ENCODE assay signal across 11 cellular contexts in the genomic region with DNA sequence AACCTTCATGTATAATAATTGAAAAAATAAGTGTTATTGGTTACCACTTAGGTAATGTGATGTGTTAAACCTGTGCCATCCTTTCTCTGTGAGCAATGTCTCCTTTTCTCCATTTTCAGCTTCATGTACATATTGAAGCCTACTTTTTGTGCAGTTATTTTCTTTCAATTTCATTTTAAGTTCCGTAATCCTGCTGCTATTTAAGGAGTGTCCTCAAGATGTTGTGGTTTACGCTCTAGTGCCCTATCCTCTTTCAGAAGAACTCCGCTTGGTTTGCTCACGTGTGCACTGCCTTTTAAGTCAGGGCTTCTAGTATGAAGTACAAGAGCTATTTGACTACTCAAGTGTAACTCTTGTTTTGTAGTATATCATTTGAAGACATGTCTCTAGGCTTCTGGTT.
DNase-seq lines count a peak whose midpoint lies in the region; ATAC-seq, FAIRE-seq and TF ChIP-seq lines count a peak whose summit lies in the region.
"Had no signal": no experiment of that assay in that cellular context is flagged by ENCODE, and none has a peak within 500 bp of the region (broad histone marks: within the 10 kb centered on the region; RNA-seq: fewer than 3 reads in every experiment).

No MANE protein-coding gene starts in this region.

- no peaks in the 10 kb centered on the region for H3K79me2 ChIP-seq in MM.1S (ENCODE audit: low read length)

- no peaks in the 10 kb centered on the region for H3K36me3 Mint-ChIP-seq in nephron (ENCODE audit: low read depth)
- H3K36me3 Mint-ChIP-seq in activated CD4-positive, alpha-beta memory T cell treated with anti-CD3 and anti-CD28 coated beads for 36 hours: no peaks in the 10 kb centered on the region
- H3K36me3 Mint-ChIP-seq: immature natural killer cell had no signal

- H3K27ac ChIP-seq in MM.1S (ENCODE audit: low read length): peak overlapping the region; percentile 22; the same call in 1 of the 2 replicates
- no peak overlapping the region for H3K27ac ChIP-seq in vagina

- peak; percentile 63 for ATAC-seq in HG02870 (IDR thresholded peaks at IDR 0.05; ENCODE audit: unreplicated experiment)

- H3K4me1 Mint-ChIP-seq in nephron: no peaks in the 10 kb centered on the region
- H3K4me1 Mint-ChIP-seq in activated CD4-positive, alpha-beta memory T cell treated with anti-CD3 and anti-CD28 coated beads for 36 hours (ENCODE audit: low read depth): no peaks in the 10 kb centered on the region
- H3K4me1 Mint-ChIP-seq: immature natural killer cell had no signal

- H3K27me3 ChIP-seq in MM.1S (replicated peaks; ENCODE audit: insufficient read depth, low read length): no peaks in the 10 kb centered on the region
- no peaks in the 10 kb centered on the region for H3K27me3 ChIP-seq in vagina

- peak; percentile 87 for FAIRE-seq in GM19239 (lab: Jason Lieb, UNC)

- no peaks in the 10 kb centered on the region for H3K27me3 Mint-ChIP-seq in nephron (ENCODE audit: low read depth)
- H3K27me3 Mint-ChIP-seq in activated CD4-positive, alpha-beta memory T cell treated with anti-CD3 and anti-CD28 coated beads for 36 hours: no peaks in the 10 kb centered on the region

- peak overlapping the region; percentile 42; the same call in 1 of the 2 replicates for H3K4me2 ChIP-seq in MM.1S (ENCODE audit: low read depth, low read length)

- H3K9me2 ChIP-seq in MM.1S (replicated peaks; ENCODE audit: insufficient read depth, low read length): no peaks in the 10 kb centered on the region

- no peaks in the 10 kb centered on the region for H3F3A ChIP-seq in MM.1S (ENCODE audit: insufficient read depth, low read length)

- no peak overlapping the region for H3K9ac ChIP-seq in MM.1S (ENCODE audit: low read length)

- TF ChIP-seq POLR2A in vagina (IDR thresholded peaks at IDR 0.05): no peak

- POLR2A ChIA-PET in activated CD4-positive, alpha-beta memory T cell treated with anti-CD3 and anti-CD28 coated beads for 36 hours (lab: Charles Lee): no interaction called here

- no peak for TF ChIP-seq CTCF in MM.1S (IDR thresholded peaks at IDR 0.05; ENCODE audit: low read length)
- no peak for TF ChIP-seq CTCF in nephron (IDR thresholded peaks at IDR 0.05; ENCODE audit: unreplicated experiment in 3 of 3)
- TF ChIP-seq CTCF in vagina (IDR thresholded peaks at IDR 0.05): no peak

- peaks cover 19% of the 10 kb centered on the region; the same call in 1 of the 2 replicates for H3K4me1 ChIP-seq in MM.1S (ENCODE audit: low read length)
- H3K4me1 ChIP-seq in vagina: no peaks in the 10 kb centered on the region

- H3K36me3 ChIP-seq in MM.1S (replicated peaks; ENCODE audit: insufficient read depth, low read length) (no peaks in the 10 kb centered on the region), vagina (no peaks in the 10 kb centered on the region)

- intact Hi-C loops in activated CD4-positive, alpha-beta memory T cell treated with anti-CD3 and anti-CD28 coated beads for 36 hours (cut with micrococcal nuclease): no loop called here
- intact Hi-C loops in vagina (cut with DNase I): no loop called here

- peaks cover 4% of the 10 kb centered on the region for H3K9me3 Mint-ChIP-seq in nephron
- peaks cover 21% of the 10 kb centered on the region for H3K9me3 Mint-ChIP-seq in activated CD4-positive, alpha-beta memory T cell treated with anti-CD3 and anti-CD28 coated beads for 36 hours

- no peak overlapping the region for H3K4me3 Mint-ChIP-seq in nephron
- H3K4me3 Mint-ChIP-seq in activated CD4-positive, alpha-beta memory T cell treated with anti-CD3 and anti-CD28 coated beads for 36 hours: no peak overlapping the region
- H3K4me3 Mint-ChIP-seq: activated naive CD4-positive, alpha-beta T cell treated with anti-CD3 and anti-CD28 coated beads for 36 hours; immature natural killer cell had no signal

- CTCF ChIA-PET in activated CD4-positive, alpha-beta memory T cell treated with anti-CD3 and anti-CD28 coated beads for 36 hours (lab: Charles Lee): no interaction called here

- no peak overlapping the region; the same call in 1 of the 2 replicates for H3K4me3 ChIP-seq in MM.1S (ENCODE audit: low read length)
- H3K4me3 ChIP-seq in vagina: no peak overlapping the region

- peak overlapping the region in 2 of 3 experiments; percentile 5 to 28 for H3K27ac Mint-ChIP-seq in nephron
- no peak overlapping the region for H3K27ac Mint-ChIP-seq in activated CD4-positive, alpha-beta memory T cell treated with anti-CD3 and anti-CD28 coated beads for 36 hours
- H3K27ac Mint-ChIP-seq: activated naive CD4-positive, alpha-beta T cell treated with anti-CD3 and anti-CD28 coated beads for 36 hours; immature natural killer cell had no signal

- DNase-seq in GM19239 (ENCODE audit: insufficient read length, low spot score): peak; percentile 3
- peak; percentile 96 for DNase-seq in MM.1S
- DNase-seq in putamen (ENCODE audit: low spot score): no peak
- no peak for DNase-seq in NCI-H1092 treated with DMSO at 0.1 percent for 48 hours (lab: John Stamatoyannopoulos, UW)
- no peak for DNase-seq in activated CD4-positive, alpha-beta memory T cell treated with anti-CD3 and anti-CD28 coated beads for 36 hours
- no peak for DNase-seq in vagina (ENCODE audit: extremely low spot score in 2 of 2)
- DNase-seq: activated naive CD4-positive, alpha-beta T cell treated with anti-CD3 and anti-CD28 coated beads for 36 hours; immature natural killer cell; NCI-H2227 treated with DMSO at 0.1 percent for 48 hours had no signal

- H4K20me1 ChIP-seq in MM.1S (ENCODE audit: insufficient read depth, low read length): no peaks in the 10 kb centered on the region

- no peaks in the 10 kb centered on the region for H3K9me3 ChIP-seq in MM.1S (replicated peaks; ENCODE audit: insufficient read depth, low read length)
- H3K9me3 ChIP-seq in vagina: no peaks in the 10 kb centered on the region

- H2AFZ ChIP-seq in MM.1S (ENCODE audit: low read length): no peak overlapping the region

Comparison
In these comparisons a context has a peak if more than half of its experiments do, and no peak if none do; other contexts are left out.
1. DNase-seq: peak in GM19239 (single experiment) and MM.1S (single experiment); none in putamen (single experiment), NCI-H1092 treated with DMSO at 0.1 percent for 48 hours (single experiment), activated CD4-positive, alpha-beta memory T cell treated with anti-CD3 and anti-CD28 coated beads for 36 hours (single experiment) and vagina (0 of 2).